16 cellular contexts compared by ENCODE assay signal in genomic region chr7:74726309-74727101, GRCh38. TPM values are rescaled to one million over a fixed set of nuclear protein-coding genes. Genes with fewer than 3 reads are reported as not detected.
DNase-seq lines count a peak whose midpoint lies in the region; ATAC-seq and TF ChIP-seq lines count a peak whose summit lies in the region.
"Had no signal": no experiment of that assay in that cellular context is flagged by ENCODE, and none has a peak within 500 bp of the region (broad histone marks: within the 10 kb centered on the region; RNA-seq: fewer than 3 reads in every experiment).

No MANE protein-coding gene starts in this region.

- H3K27ac Mint-ChIP-seq in CD4-positive, alpha-beta T cell, result peak overlapping the region; percentile 55
- H3K27ac Mint-ChIP-seq in IgD-negative memory B cell, result peak overlapping the region in 2 of 3 donors; percentile 49 to 71
- H3K27ac Mint-ChIP-seq in glutamatergic neuron (ENCODE audit: unreplicated experiment), result peak overlapping the region; percentile 60

- no peaks in the 10 kb centered on the region for H3K27me3 ChIP-seq in CD4-positive, alpha-beta T cell (ENCODE audit: control insufficient read depth, insufficient read depth, low read length)
- H3K27me3 ChIP-seq in gastrocnemius medialis (no peaks in the 10 kb centered on the region), HAP-1 (ENCODE audit: low read depth) (no peaks in the 10 kb centered on the region), colonic mucosa (no peaks in the 10 kb centered on the region)

- no peak overlapping the region for H3K9ac ChIP-seq in colonic mucosa (ENCODE audit: low read depth in 2 of 2, low read length in 2 of 2)

- in situ Hi-C loops in gastrocnemius medialis (cut with MboI; ENCODE audit: low sequenced_read_pairs in 4 of 4), result no loop called here
- in situ Hi-C loops in HAP-1 (cut with MboI; ENCODE audit: low sequenced_read_pairs), result no loop called here

- CTCF ChIA-PET in CD4-positive, alpha-beta T cell (lab: Charles Lee), result no interaction called here

- no peaks in the 10 kb centered on the region for H3K27me3 Mint-ChIP-seq in CD4-positive, alpha-beta T cell
- H3K27me3 Mint-ChIP-seq in IgD-negative memory B cell (no peaks in the 10 kb centered on the region), glutamatergic neuron (ENCODE audit: unreplicated experiment) (no peaks in the 10 kb centered on the region)
- H3K27me3 Mint-ChIP-seq: CD4-positive, CD25-positive, alpha-beta regulatory T cell had no signal

- peaks cover 21 to 22% of the 10 kb centered on the region in 2 donors for H3K4me1 ChIP-seq in gastrocnemius medialis
- peaks cover 7% of the 10 kb centered on the region for H3K4me1 ChIP-seq in HAP-1
- H3K4me1 ChIP-seq in colonic mucosa, result no peaks in the 10 kb centered on the region

- no peak for TF ChIP-seq CTCF in CD4-positive, alpha-beta T cell (IDR thresholded peaks at IDR 0.05)
- TF ChIP-seq CTCF in glutamatergic neuron (IDR thresholded peaks at IDR 0.05; ENCODE audit: partially characterized antibody, unreplicated experiment), result no peak
- no peak for TF ChIP-seq CTCF in gastrocnemius medialis (IDR thresholded peaks at IDR 0.05 in 4 of 5, conservative IDR thresholded peaks at IDR 0.05 in 1 of 5)
- TF ChIP-seq CTCF in colonic mucosa (IDR thresholded peaks at IDR 0.05), result no peak

- peaks cover 47% of the 10 kb centered on the region for H3K36me3 Mint-ChIP-seq in CD4-positive, alpha-beta T cell (ENCODE audit: low read depth)
- no peaks in the 10 kb centered on the region for H3K36me3 Mint-ChIP-seq in IgD-negative memory B cell
- no peaks in the 10 kb centered on the region for H3K36me3 Mint-ChIP-seq in glutamatergic neuron (ENCODE audit: unreplicated experiment)

- no peak for ATAC-seq in CD4-positive, alpha-beta T cell (ENCODE audit: poor library complexity)
- ATAC-seq in gastrocnemius medialis, result peak; percentile 24 to 81
- no peak for ATAC-seq in GM18498 (IDR thresholded peaks at IDR 0.05; ENCODE audit: unreplicated experiment)

- no peaks in the 10 kb centered on the region for H3K9me3 Mint-ChIP-seq in CD4-positive, alpha-beta T cell
- H3K9me3 Mint-ChIP-seq in IgD-negative memory B cell (no peaks in the 10 kb centered on the region), glutamatergic neuron (ENCODE audit: unreplicated experiment) (no peaks in the 10 kb centered on the region)
- H3K9me3 Mint-ChIP-seq: CD4-positive, CD25-positive, alpha-beta regulatory T cell had no signal

- no peak overlapping the region for H3K4me3 ChIP-seq in gastrocnemius medialis
- H3K4me3 ChIP-seq in HAP-1, result no peak overlapping the region
- no peak overlapping the region for H3K4me3 ChIP-seq in colonic mucosa
- H3K4me3 ChIP-seq: PC-9 had no signal

- H3K27ac ChIP-seq in CD4-positive, alpha-beta T cell (ENCODE audit: low read depth, low read length), result no peak overlapping the region
- H3K27ac ChIP-seq in gastrocnemius medialis (peak overlapping the region; percentile 23 to 56 (median 54)), colonic mucosa (no peak overlapping the region)

- H3K4me3 Mint-ChIP-seq in CD4-positive, alpha-beta T cell, result no peak overlapping the region
- H3K4me3 Mint-ChIP-seq in IgD-negative memory B cell (no peak overlapping the region), glutamatergic neuron (ENCODE audit: unreplicated experiment) (no peak overlapping the region)
- H3K4me3 Mint-ChIP-seq: CD4-positive, CD25-positive, alpha-beta regulatory T cell had no signal

- intact Hi-C loops in CD4-positive, alpha-beta T cell (cut with DNase I, micrococcal nuclease), result no loop called here
- intact Hi-C loops in gastrocnemius medialis (cut with DNase I; ENCODE audit: low total_unique reads), result no loop called here
- intact Hi-C loops in colonic mucosa (cut with DNase I), result no loop called here

- H3K36me3 ChIP-seq in gastrocnemius medialis (peaks cover 0 to 8% of the 10 kb centered on the region in 2 donors), HAP-1 (replicated peaks) (peaks cover 30% of the 10 kb centered on the region), colonic mucosa (no peaks in the 10 kb centered on the region)

- DNase-seq in CD4-positive, alpha-beta T cell, result no peak
- DNase-seq in glutamatergic neuron (no peak), gastrocnemius medialis (no peak), HAP-1 (ENCODE audit: low spot score in 2 of 2) (no peak), colonic mucosa (no peak)
- DNase-seq: AML-193; Calu3; CD4-positive, CD25-positive, alpha-beta regulatory T cell; DMS53; Kasumi-1; NCI-H1105 treated with DMSO at 0.1 percent for 48 hours; NCI-H1694 treated with DMSO at 0.1 percent for 48 hours; NCI-H2107; PC-9 had no signal

- POLR2A ChIA-PET in CD4-positive, alpha-beta T cell (lab: Charles Lee), result no interaction called here

- H3K4me1 Mint-ChIP-seq in CD4-positive, alpha-beta T cell (ENCODE audit: low read depth), result no peaks in the 10 kb centered on the region
- H3K4me1 Mint-ChIP-seq in IgD-negative memory B cell, result peaks cover 0 to 4% (median 0%) of the 10 kb centered on the region in 3 donors
- H3K4me1 Mint-ChIP-seq in glutamatergic neuron (ENCODE audit: low read depth, unreplicated experiment), result peaks cover 6% of the 10 kb centered on the region

- no peak for TF ChIP-seq POLR2A in gastrocnemius medialis (IDR thresholded peaks at IDR 0.05)

- H3K9me3 ChIP-seq in CD4-positive, alpha-beta T cell (ENCODE audit: control insufficient read depth, low read length), result no peaks in the 10 kb centered on the region
- H3K9me3 ChIP-seq in gastrocnemius medialis (no peaks in the 10 kb centered on the region), HAP-1 (no peaks in the 10 kb centered on the region), colonic mucosa (no peaks in the 10 kb centered on the region)

RNA-seq across cellular contexts. Expression of gene NCF1, which starts 47.3 kb away (rescaled TPM):
- 1 to 10 TPM; 3.9 to 4.5 TPM for total RNA-seq in CD4-positive, alpha-beta T cell
- polyA plus RNA-seq in IgD-negative memory B cell, result 313 TPM
- total RNA-seq in glutamatergic neuron (ENCODE audit: unreplicated experiment) (0.54 TPM), gastrocnemius medialis (1 to 10 TPM in 1 of 4 donors, under 1 TPM in 3; 0.41 to 2.7 (median 0.54) TPM), colonic mucosa (1 to 10 TPM; 2.0 to 2.7 TPM)
- total RNA-seq: Calu3 had no signal

Comparison
In these comparisons a context has a peak if more than half of its experiments do, and no peak if none do; other contexts are left out.
1. ATAC-seq: peak in gastrocnemius medialis (2 of 2); none in CD4-positive, alpha-beta T cell (single experiment) and GM18498 (single experiment).
2. H3K27ac ChIP-seq: peak in gastrocnemius medialis (4 of 4); none in CD4-positive, alpha-beta T cell (single experiment) and colonic mucosa (single experiment).
3. Peak in every context shown above with its lines, with median percentiles within 50 percentile points of each other: H3K27ac Mint-ChIP-seq.